Comparison of ENCODE assay signal across 9 cellular contexts in genomic region chr9:120933310-120934044, GRCh38. TPM values are rescaled to one million over a fixed set of nuclear protein-coding genes. Genes with fewer than 3 reads are reported as not detected.
DNase-seq lines count a peak whose midpoint lies in the region; ATAC-seq, FAIRE-seq and TF ChIP-seq lines count a peak whose summit lies in the region.
"Had no signal": no experiment of that assay in that cellular context is flagged by ENCODE, and none has a peak within 500 bp of the region (broad histone marks: within the 10 kb centered on the region; RNA-seq: fewer than 3 reads in every experiment).

No MANE protein-coding gene starts in this region.

- no peaks in the 10 kb centered on the region for H3K9me3 ChIP-seq in CD4-positive, CD25-positive, alpha-beta regulatory T cell (ENCODE audit: control insufficient read depth in 2 of 2, low read length in 2 of 2)

- H3K27me3 Mint-ChIP-seq in CD4-positive, CD25-positive, alpha-beta regulatory T cell, result no peaks in the 10 kb centered on the region
- H3K27me3 Mint-ChIP-seq in activated naive CD8-positive, alpha-beta T cell treated with anti-CD3 and anti-CD28 coated beads, Interleukin-2, amount 10 ng/mL, durations not matched to agents 7 days and 5 days, result no peaks in the 10 kb centered on the region
- H3K27me3 Mint-ChIP-seq in natural killer cell (ENCODE audit: low read depth in 2 of 2), result no peaks in the 10 kb centered on the region

- intact Hi-C loops in natural killer cell (cut with micrococcal nuclease), result no loop called here

- H3K27ac ChIP-seq in CD4-positive, CD25-positive, alpha-beta regulatory T cell (ENCODE audit: insufficient read depth, low read length, poor library complexity, severe bottlenecking), result peak overlapping the region; percentile 99

- H3K4me3 Mint-ChIP-seq in CD4-positive, CD25-positive, alpha-beta regulatory T cell, result peak overlapping the region in 3 of 4 donors; percentile 5 to 99 (median 39)
- peak overlapping the region; percentile 56 for H3K4me3 Mint-ChIP-seq in activated naive CD8-positive, alpha-beta T cell treated with anti-CD3 and anti-CD28 coated beads, Interleukin-2, amount 10 ng/mL, durations not matched to agents 7 days and 5 days
- H3K4me3 Mint-ChIP-seq in natural killer cell, result no peak overlapping the region

- H3K36me3 Mint-ChIP-seq in CD4-positive, CD25-positive, alpha-beta regulatory T cell, result no peaks in the 10 kb centered on the region
- H3K36me3 Mint-ChIP-seq in activated naive CD8-positive, alpha-beta T cell treated with anti-CD3 and anti-CD28 coated beads, Interleukin-2, amount 10 ng/mL, durations not matched to agents 7 days and 5 days, result peaks cover 3% of the 10 kb centered on the region
- no peaks in the 10 kb centered on the region for H3K36me3 Mint-ChIP-seq in natural killer cell

- H3K27me3 ChIP-seq in CD4-positive, CD25-positive, alpha-beta regulatory T cell (ENCODE audit: control insufficient read depth, insufficient read depth, low read length), result no peaks in the 10 kb centered on the region

- POLR2A ChIA-PET in activated naive CD8-positive, alpha-beta T cell treated with anti-CD3 and anti-CD28 coated beads, Interleukin-2, amount 10 ng/mL, durations not matched to agents 7 days and 5 days (lab: Charles Lee), result interaction anchor here (1.0 to 4.7 kb wide), 6 partner anchors 7 to 64 kb away, joined by 3 to 54 read pairs (median 8); partner anchors contain the start of genes PHF19 and TRAF1

- H3K4me1 Mint-ChIP-seq in CD4-positive, CD25-positive, alpha-beta regulatory T cell, result peaks cover 10 to 80% (median 62%) of the 10 kb centered on the region in 4 donors
- H3K4me1 Mint-ChIP-seq in activated naive CD8-positive, alpha-beta T cell treated with anti-CD3 and anti-CD28 coated beads, Interleukin-2, amount 10 ng/mL, durations not matched to agents 7 days and 5 days, result peaks cover 67% of the 10 kb centered on the region
- peaks cover 52 to 64% of the 10 kb centered on the region in 2 donors for H3K4me1 Mint-ChIP-seq in natural killer cell

- DNase-seq in CD4-positive, CD25-positive, alpha-beta regulatory T cell, result no peak
- DNase-seq in GM12892 (ENCODE audit: insufficient read length), result no peak
- DNase-seq in activated naive CD8-positive, alpha-beta T cell treated with anti-CD3 and anti-CD28 coated beads, Interleukin-2, amount 10 ng/mL, durations not matched to agents 7 days and 5 days, result no peak
- DNase-seq in natural killer cell, result no peak
- no peak for DNase-seq in frontal cortex (ENCODE audit: low spot score in 2 of 2)
- no peak for DNase-seq in T1000 (lab: John Stamatoyannopoulos, UW)
- no peak for DNase-seq in NCI-H1436 (lab: John Stamatoyannopoulos, UW)
- DNase-seq: NCI-H2081 had no signal

- TF ChIP-seq POLR2A in GM12892 (IDR thresholded peaks at IDR 0.05; ENCODE audit: low read depth, low read length), result peak; percentile 38; the same call in 1 of the 2 replicates

- peak; percentile 69 for FAIRE-seq in GM12892 (lab: Jason Lieb, UNC)
- no peak for FAIRE-seq in frontal cortex (lab: Jason Lieb, UNC)
- FAIRE-seq: D721Med had no signal

- no peaks in the 10 kb centered on the region for H3K9me3 Mint-ChIP-seq in CD4-positive, CD25-positive, alpha-beta regulatory T cell
- no peaks in the 10 kb centered on the region for H3K9me3 Mint-ChIP-seq in activated naive CD8-positive, alpha-beta T cell treated with anti-CD3 and anti-CD28 coated beads, Interleukin-2, amount 10 ng/mL, durations not matched to agents 7 days and 5 days
- no peaks in the 10 kb centered on the region for H3K9me3 Mint-ChIP-seq in natural killer cell

- H3K27ac Mint-ChIP-seq in CD4-positive, CD25-positive, alpha-beta regulatory T cell, result peak overlapping the region; percentile 99 to 100 (median 100)
- H3K27ac Mint-ChIP-seq in activated naive CD8-positive, alpha-beta T cell treated with anti-CD3 and anti-CD28 coated beads, Interleukin-2, amount 10 ng/mL, durations not matched to agents 7 days and 5 days, result peak overlapping the region; percentile 87
- peak overlapping the region; percentile 66 to 99 for H3K27ac Mint-ChIP-seq in natural killer cell

- no peak overlapping the region for H3K4me3 ChIP-seq in CD4-positive, CD25-positive, alpha-beta regulatory T cell (ENCODE audit: low read depth, low read length)

- no peak for TF ChIP-seq CTCF in natural killer cell (IDR thresholded peaks at IDR 0.05)

- ATAC-seq in CD4-positive, CD25-positive, alpha-beta regulatory T cell (ENCODE audit: low read depth in 2 of 2), result no peak
- ATAC-seq in activated naive CD8-positive, alpha-beta T cell treated with anti-CD3 and anti-CD28 coated beads, Interleukin-2, amount 10 ng/mL, durations not matched to agents 7 days and 5 days (ENCODE audit: low read depth), result no peak
- no peak for ATAC-seq in natural killer cell

- peaks cover 87% of the 10 kb centered on the region for H3K4me1 ChIP-seq in CD4-positive, CD25-positive, alpha-beta regulatory T cell (ENCODE audit: control insufficient read depth, insufficient read depth, low read length, poor library complexity, severe bottlenecking)

- H3K36me3 ChIP-seq in CD4-positive, CD25-positive, alpha-beta regulatory T cell (ENCODE audit: control insufficient read depth, insufficient read depth, low read length), result no peaks in the 10 kb centered on the region

RNA-seq across cellular contexts. Expression of gene TRAF1, which starts 6.9 kb away (rescaled TPM):
- 167 TPM for total RNA-seq in CD4-positive, CD25-positive, alpha-beta regulatory T cell
- 10 to 100 TPM; 13.5 to 18.7 (median 16.5) TPM for polyA plus RNA-seq in CD4-positive, CD25-positive, alpha-beta regulatory T cell
- polyA plus RNA-seq in GM12892 (2012; ENCODE audit: missing spikeins), result 116 TPM
- total RNA-seq in activated naive CD8-positive, alpha-beta T cell treated with anti-CD3 and anti-CD28 coated beads, Interleukin-2, amount 10 ng/mL, durations not matched to agents 7 days and 5 days, result 100 to 1,000 TPM in 1 of 2 experiments, 10 to 100 TPM in 1; 97.1 to 102 TPM
- total RNA-seq in natural killer cell, result 10 to 100 TPM; 23.4 to 33.9 (median 30.5) TPM
- 1.6 TPM for total RNA-seq in frontal cortex

RNA-seq across cellular contexts. Expression of gene PHF19, which starts 56.5 kb away (rescaled TPM):
- 149 TPM for total RNA-seq in CD4-positive, CD25-positive, alpha-beta regulatory T cell
- polyA plus RNA-seq in CD4-positive, CD25-positive, alpha-beta regulatory T cell, result 10 to 100 TPM; 21.4 to 43.2 (median 31.9) TPM
- 70.4 TPM for polyA plus RNA-seq in GM12892 (2012; ENCODE audit: missing spikeins)
- total RNA-seq in activated naive CD8-positive, alpha-beta T cell treated with anti-CD3 and anti-CD28 coated beads, Interleukin-2, amount 10 ng/mL, durations not matched to agents 7 days and 5 days, result 100 to 1,000 TPM; 248 to 253 TPM
- total RNA-seq in natural killer cell, result 10 to 100 TPM; 34.1 to 54.0 (median 47.8) TPM
- 3.7 TPM for total RNA-seq in frontal cortex
